8 cellular contexts compared by ENCODE assay signal in the genomic region with DNA sequence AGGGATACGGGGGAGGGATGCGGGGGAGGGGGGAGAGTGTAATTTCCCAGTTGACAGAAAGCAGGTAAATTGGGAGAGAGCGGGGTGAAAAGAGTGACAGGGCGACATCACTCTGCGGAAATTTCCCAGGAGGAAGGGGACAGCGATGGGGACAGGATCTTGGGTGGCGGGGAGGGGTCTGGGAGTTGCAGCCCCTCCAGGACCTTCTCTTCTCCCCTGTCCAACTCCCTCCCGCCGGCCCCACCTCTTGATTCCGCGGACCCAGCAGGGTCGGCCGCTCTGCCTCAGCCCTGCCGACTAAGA.
DNase-seq lines count a peak whose midpoint lies in the region; ATAC-seq, FAIRE-seq and TF ChIP-seq lines count a peak whose summit lies in the region.

No MANE protein-coding gene starts in this region.

- peak overlapping the region; percentile 90 for H3K4me3 Mint-ChIP-seq in CD8-positive, alpha-beta T cell

- H4K20me1 ChIP-seq in PC-3 (ENCODE audit: low read length), result 0 out of 2 replicates have a peak, but pooled peaks cover 4% of the 10 kb centered on the region

- ATAC-seq in CD8-positive, alpha-beta T cell, result no peak
- ATAC-seq in PC-3, result no peak
- no peak for ATAC-seq in pancreas
- no peak for ATAC-seq in HG02588 (IDR thresholded peaks at IDR 0.05; ENCODE audit: unreplicated experiment)
- no peak for ATAC-seq in HG03565 (IDR thresholded peaks at IDR 0.05; ENCODE audit: unreplicated experiment)

- no peaks in the 10 kb centered on the region for H3K36me3 ChIP-seq in CD8-positive, alpha-beta T cell (ENCODE audit: insufficient read depth, low read length)
- no peaks in the 10 kb centered on the region for H3K36me3 ChIP-seq in PC-3 (ENCODE audit: low read depth, low read length)
- H3K36me3 ChIP-seq in pancreas, result no peaks in the 10 kb centered on the region

- H3K36me3 Mint-ChIP-seq in CD8-positive, alpha-beta T cell, result peaks cover 12% of the 10 kb centered on the region

- peak overlapping the region; percentile 49; the same call in 1 of the 2 replicates for H3K9ac ChIP-seq in PC-3 (ENCODE audit: low read length)

- H3K4me3 ChIP-seq in CD8-positive, alpha-beta T cell (ENCODE audit: low read depth, low read length), result peak overlapping the region; percentile 66
- peak overlapping the region; percentile 77 for H3K4me3 ChIP-seq in PC-3 (ENCODE audit: low read length)
- H3K4me3 ChIP-seq in pancreas, result peak overlapping the region; percentile 57 to 87 (median 73)

- no peaks in the 10 kb centered on the region for H3K9me3 Mint-ChIP-seq in CD8-positive, alpha-beta T cell

- H3F3A ChIP-seq in PC-3 (ENCODE audit: low read length, unreplicated experiment), result no peaks in the 10 kb centered on the region

- no TSS peak for BruUV-seq in PC-3 (replicated peaks; lab: Mats Ljungman, UMichigan)

- H2AFZ ChIP-seq in PC-3 (ENCODE audit: low read length), result peak overlapping the region; percentile 68

- no peaks in the 10 kb centered on the region for H3K27me3 ChIP-seq in CD8-positive, alpha-beta T cell (ENCODE audit: insufficient read depth, low read length)
- no peaks in the 10 kb centered on the region for H3K27me3 ChIP-seq in PC-3 (ENCODE audit: low read length)
- H3K27me3 ChIP-seq in pancreas, result no peaks in the 10 kb centered on the region

- H3K9me3 ChIP-seq in CD8-positive, alpha-beta T cell (ENCODE audit: low read length), result no peaks in the 10 kb centered on the region
- no peaks in the 10 kb centered on the region for H3K9me3 ChIP-seq in PC-3 (ENCODE audit: low read length)
- no peaks in the 10 kb centered on the region for H3K9me3 ChIP-seq in pancreas

- peak overlapping the region; percentile 65 for H3K27ac ChIP-seq in CD8-positive, alpha-beta T cell (ENCODE audit: low read depth, low read length)
- H3K27ac ChIP-seq in PC-3 (ENCODE audit: low read length) (no peak overlapping the region), epithelial cell of prostate (peak overlapping the region; percentile 91), pancreas (peak overlapping the region; percentile 47 to 58 (median 52))

- H3K4me2 ChIP-seq in PC-3 (ENCODE audit: low read length), result peak overlapping the region; percentile 81

- POLR2A ChIA-PET in CD8-positive, alpha-beta T cell (lab: Charles Lee), result interaction anchor here (1.0 to 3.4 kb wide), 6 partner anchors 12 to 114 kb away, joined by 3 to 43 read pairs (median 6); a partner anchor contains a TSS
- POLR2A ChIA-PET in PC-3 (lab: Charles Lee; ENCODE audit: unreplicated experiment), result no interaction called here

- WGBS in pancreas, 2 donors, result 4 to 5% methylated on average over 2 to 14 of the region's 14 CpGs

- intact Hi-C loops in CD8-positive, alpha-beta T cell (cut with DNase I, micrococcal nuclease), result loop anchor here (1.0 to 10.0 kb wide), 19 partner anchors 33 to 1653 kb away; a partner anchor contains a TSS
- intact Hi-C loops in PC-3 (cut with micrococcal nuclease) (loop anchor here (10.0 kb wide), 1 partner anchor 1651 kb away; a partner anchor contains a TSS), pancreas (cut with DNase I) (no loop called here)

- no peak for TF ChIP-seq CTCF in CD8-positive, alpha-beta T cell (IDR thresholded peaks at IDR 0.05)
- TF ChIP-seq CTCF in PC-3 (conservative IDR thresholded peaks at IDR 0.05; ENCODE audit: low read depth, low read length), result no peak
- no peak for TF ChIP-seq CTCF in pancreas (IDR thresholded peaks at IDR 0.05)

- no peak for DNase-seq in CD8-positive, alpha-beta T cell
- DNase-seq in PC-3, result no peak
- no peak for DNase-seq in epithelial cell of prostate (ENCODE audit: low read depth, low spot score)
- DNase-seq in pancreas, result peak in 2 of 6 donors; percentile 12 to 30
- no peak for DNase-seq in kidney tubule cell (ENCODE audit: low spot score)
- DNase-seq in NCI-H69 (lab: John Stamatoyannopoulos, UW), result no peak

- peak overlapping the region; percentile 93 for H3K27ac Mint-ChIP-seq in CD8-positive, alpha-beta T cell

- H3K4me1 Mint-ChIP-seq in CD8-positive, alpha-beta T cell (ENCODE audit: low read depth), result peaks cover 52% of the 10 kb centered on the region

- H3K27me3 Mint-ChIP-seq in CD8-positive, alpha-beta T cell (ENCODE audit: low read depth), result no peaks in the 10 kb centered on the region

- H3K4me1 ChIP-seq in CD8-positive, alpha-beta T cell (ENCODE audit: insufficient read depth, low read length), result peaks cover 43% of the 10 kb centered on the region
- peaks cover 6% of the 10 kb centered on the region for H3K4me1 ChIP-seq in PC-3 (ENCODE audit: insufficient read depth, low read length)
- peaks cover 0 to 10% (median 0%) of the 10 kb centered on the region in 3 donors for H3K4me1 ChIP-seq in pancreas

- H3K79me2 ChIP-seq in PC-3 (ENCODE audit: low read length), result peaks cover 50% of the 10 kb centered on the region

- no peaks in the 10 kb centered on the region for H3K9me2 ChIP-seq in PC-3 (replicated peaks; ENCODE audit: low read length)

- FAIRE-seq in pancreas (lab: Jason Lieb, UNC), result no peak

- CTCF ChIA-PET in CD8-positive, alpha-beta T cell (lab: Charles Lee), result interaction anchor here (1.5 to 2.4 kb wide), 4 partner anchors 29 to 52 kb away, joined by 3 to 7 read pairs (median 5); no protein-coding TSS in a partner anchor
- CTCF ChIA-PET in PC-3 (lab: Charles Lee), result no interaction called here

Comparison
In these comparisons a context has a peak if more than half of its experiments do, and no peak if none do; other contexts are left out.
1. intact Hi-C loops: an anchor here in CD8-positive, alpha-beta T cell (1.0 to 10.0 kb wide) and PC-3 (10.0 kb wide); none called in pancreas.